Comparison of ENCODE assay signal across 13 cellular contexts in genomic region chr1:12015001-12015491, GRCh38. TPM values are rescaled to one million over a fixed set of nuclear protein-coding genes. Genes with fewer than 3 reads are reported as not detected.
DNase-seq lines count a peak whose midpoint lies in the region; ATAC-seq, FAIRE-seq and TF ChIP-seq lines count a peak whose summit lies in the region.
"Had no signal": no experiment of that assay in that cellular context is flagged by ENCODE, and none has a peak within 500 bp of the region (broad histone marks: within the 10 kb centered on the region; RNA-seq: fewer than 3 reads in every experiment).

No MANE protein-coding gene starts in this region.

- H3K27ac Mint-ChIP-seq in H9 (peak overlapping the region in 2 of 3 experiments; percentile 65 to 92; a peak in 3 of 7 replicates), astrocyte (ENCODE audit: unreplicated experiment) (peak overlapping the region; percentile 63), nephron progenitor cell (peak overlapping the region; percentile 93)

- H3K4me3 Mint-ChIP-seq in H9 (no peak overlapping the region), astrocyte (ENCODE audit: unreplicated experiment) (no peak overlapping the region), nephron progenitor cell (no peak overlapping the region)
- H3K4me3 Mint-ChIP-seq: brain had no signal

- peaks cover 0 to 15% (median 0%) of the 10 kb centered on the region in 11 experiments; a peak in 3 of 22 replicates for H4K20me1 ChIP-seq in BLaER1 treated with 17β-estradiol and CSF1 and Interleukin-3, amounts not matched to agents 10 nM and 100 nM
- no peaks in the 10 kb centered on the region for H4K20me1 ChIP-seq in H9 (ENCODE audit: control insufficient read depth, insufficient read depth, insufficient read length)
- peaks cover 8% of the 10 kb centered on the region for H4K20me1 ChIP-seq in astrocyte (ENCODE audit: insufficient read depth, low read length)

- peak overlapping the region in 7 of 11 experiments; percentile 54 to 77 (median 68); a peak in 7 of 22 replicates for H3K27ac ChIP-seq in BLaER1 treated with 17β-estradiol and CSF1 and Interleukin-3, amounts not matched to agents 10 nM and 100 nM
- H3K27ac ChIP-seq in H9 (ENCODE audit: insufficient read length, low read depth, low read length): no peak overlapping the region
- H3K27ac ChIP-seq in astrocyte (ENCODE audit: low read depth, low read length): peak overlapping the region; percentile 59

- no peak overlapping the region for H3K23ac ChIP-seq in H9 (ENCODE audit: insufficient read length, low read depth, low read length)

- TF ChIP-seq CTCF in H9 (conservative IDR thresholded peaks at IDR 0.05) (no peak), astrocyte (IDR thresholded peaks at IDR 0.05; ENCODE audit: insufficient read depth, low read depth, low read length) (no peak), nephron progenitor cell (IDR thresholded peaks at IDR 0.05) (no peak)

- no peak overlapping the region for H3K4ac ChIP-seq in H9 (ENCODE audit: low read depth, low read length)

- no peak overlapping the region for H4K5ac ChIP-seq in H9 (ENCODE audit: insufficient read length, low read depth, low read length)

- no peak overlapping the region for H2BK120ac ChIP-seq in H9 (ENCODE audit: low read depth, low read length, poor library complexity, severe bottlenecking)

- WGBS in H9 (ENCODE audit: extremely low coverage, insufficient read length, low lambda C conversion rate): no CpG with 5 or more reads among the region's 10 CpGs

- H3K27me3 Mint-ChIP-seq in H9 (ENCODE audit: low read depth) (no peaks in the 10 kb centered on the region), astrocyte (ENCODE audit: low read depth, unreplicated experiment) (no peaks in the 10 kb centered on the region), nephron progenitor cell (ENCODE audit: low read depth, poor library complexity) (peaks cover 5% of the 10 kb centered on the region)
- H3K27me3 Mint-ChIP-seq: CD8-positive, alpha-beta memory T cell had no signal

- no peak overlapping the region for H3K9ac ChIP-seq in BLaER1 treated with 17β-estradiol and CSF1 and Interleukin-3, amounts not matched to agents 10 nM and 100 nM
- H3K9ac ChIP-seq in H9 (ENCODE audit: extremely low read depth, insufficient read length, low read length): no peak overlapping the region
- peak overlapping the region; percentile 41 for H3K9ac ChIP-seq in astrocyte (ENCODE audit: low read length)

- H3K23me2 ChIP-seq in H9 (ENCODE audit: insufficient read length, low read depth, low read length, poor library complexity, severe bottlenecking): peaks cover 2% of the 10 kb centered on the region

- H3K79me2 ChIP-seq in H9 (ENCODE audit: insufficient read depth, low read length) (0 out of 2 replicates have a peak, but pooled peaks cover 1% of the 10 kb centered on the region), astrocyte (ENCODE audit: insufficient read depth, low read length) (peaks cover 6% of the 10 kb centered on the region)

- peaks cover 43 to 62% (median 55%) of the 10 kb centered on the region in 10 experiments for H3K4me1 ChIP-seq in BLaER1 treated with 17β-estradiol and CSF1 and Interleukin-3, amounts not matched to agents 10 nM and 100 nM
- no peaks in the 10 kb centered on the region; the same call in 1 of the 2 replicates for H3K4me1 ChIP-seq in H9 (ENCODE audit: insufficient read depth, low read length)
- H3K4me1 ChIP-seq in astrocyte (ENCODE audit: insufficient read depth, low read length): peaks cover 15% of the 10 kb centered on the region

- no peak overlapping the region for H3K56ac ChIP-seq in H9 (ENCODE audit: insufficient read length, low read depth, low read length)

- H3K9me3 ChIP-seq in BLaER1 treated with 17β-estradiol and CSF1 and Interleukin-3, amounts not matched to agents 10 nM and 100 nM (replicated peaks in 1 of 11): no peaks in the 10 kb centered on the region
- H3K9me3 ChIP-seq in H9 (ENCODE audit: control insufficient read depth, low read depth, low read length): no peaks in the 10 kb centered on the region
- no peaks in the 10 kb centered on the region for H3K9me3 ChIP-seq in astrocyte (ENCODE audit: insufficient read depth, low read depth, low read length)

- H3K4me3 ChIP-seq in BLaER1 treated with 17β-estradiol and CSF1 and Interleukin-3, amounts not matched to agents 10 nM and 100 nM: no peak overlapping the region
- no peak overlapping the region for H3K4me3 ChIP-seq in astrocyte (ENCODE audit: insufficient read depth, low read depth, low read length)

- H2BK20ac ChIP-seq in H9 (ENCODE audit: low read depth, low read length, poor library complexity, severe bottlenecking): no peak overlapping the region

- no peak overlapping the region for H3K14ac ChIP-seq in H9 (ENCODE audit: insufficient read depth, low read length)

- H3K27me3 ChIP-seq in BLaER1 treated with 17β-estradiol and CSF1 and Interleukin-3, amounts not matched to agents 10 nM and 100 nM: no peaks in the 10 kb centered on the region
- H3K27me3 ChIP-seq in H9 (ENCODE audit: insufficient read depth, low read length) (no peaks in the 10 kb centered on the region), astrocyte (ENCODE audit: insufficient read depth, low read length) (no peaks in the 10 kb centered on the region)

- no peak overlapping the region for H2BK12ac ChIP-seq in H9 (ENCODE audit: insufficient read length, low read depth, low read length)

- H2AFZ ChIP-seq in H9 (ENCODE audit: low read length): no peak overlapping the region
- no peak overlapping the region for H2AFZ ChIP-seq in astrocyte (ENCODE audit: low read depth, low read length)

- no peak overlapping the region for H2AK5ac ChIP-seq in H9 (ENCODE audit: insufficient read length, low read length)

- no peak overlapping the region for H3K18ac ChIP-seq in H9 (ENCODE audit: insufficient read length, low read depth, low read length)

- H2BK15ac ChIP-seq in H9 (ENCODE audit: low read depth, low read length): no peak overlapping the region

- no peak overlapping the region for H3T11ph ChIP-seq in H9 (ENCODE audit: low read length)

- DNase-seq in H9 (no peak), astrocyte (ENCODE audit: low read depth) (no peak), nephron progenitor cell (no peak), SHP77 treated with DMSO at 0.1 percent for 48 hours (lab: John Stamatoyannopoulos, UW) (no peak), C1 segment of cervical spinal cord (lab: John Stamatoyannopoulos, UW) (no peak)
- no peak for DNase-seq in activated CD4-positive, alpha-beta T cell treated with anti-CD3 and anti-CD28 coated beads for 4 hours
- DNase-seq: CD8-positive, alpha-beta memory T cell; hippocampal formation; PC-3; retina had no signal

- ATAC-seq in HG02759 (IDR thresholded peaks at IDR 0.05; ENCODE audit: unreplicated experiment): no peak
- ATAC-seq: PC-3 had no signal

- H3K9me3 Mint-ChIP-seq in H9 (no peaks in the 10 kb centered on the region), astrocyte (ENCODE audit: unreplicated experiment) (no peaks in the 10 kb centered on the region), nephron progenitor cell (no peaks in the 10 kb centered on the region)
- H3K9me3 Mint-ChIP-seq: CD8-positive, alpha-beta memory T cell had no signal

- no peak for FAIRE-seq in astrocyte (lab: Jason Lieb, UNC)

- H2BK5ac ChIP-seq in H9 (ENCODE audit: insufficient read length, low read length): no peak overlapping the region

- H3K4me2 ChIP-seq in BLaER1 treated with 17β-estradiol and CSF1 and Interleukin-3, amounts not matched to agents 10 nM and 100 nM: peak overlapping the region; percentile 61 to 85 (median 80); a peak in 20 of 22 replicates
- H3K4me2 ChIP-seq in H9 (ENCODE audit: insufficient read depth, insufficient read length, low read length) (no peak overlapping the region), astrocyte (ENCODE audit: low read length) (no peak overlapping the region)

- peaks cover 24 to 38% (median 29%) of the 10 kb centered on the region in 11 experiments for H3K36me3 ChIP-seq in BLaER1 treated with 17β-estradiol and CSF1 and Interleukin-3, amounts not matched to agents 10 nM and 100 nM
- peaks cover 8% of the 10 kb centered on the region for H3K36me3 ChIP-seq in astrocyte (ENCODE audit: insufficient read depth, low read length)

- no peak overlapping the region for H4K91ac ChIP-seq in H9 (ENCODE audit: insufficient read length, low read depth, low read length)

- H3K79me1 ChIP-seq in H9 (ENCODE audit: insufficient read depth, low read depth, low read length, poor library complexity, severe bottlenecking): no peaks in the 10 kb centered on the region

- peaks cover 15 to 33% (median 31%) of the 10 kb centered on the region in 3 experiments; a peak in 6 of 7 replicates for H3K36me3 Mint-ChIP-seq in H9 (ENCODE audit: insufficient read depth in 1 of 3, low read depth in 3 of 3)
- H3K36me3 Mint-ChIP-seq in astrocyte (ENCODE audit: low read depth, unreplicated experiment): peaks cover 7% of the 10 kb centered on the region
- H3K36me3 Mint-ChIP-seq in nephron progenitor cell (ENCODE audit: low read depth): peaks cover 29% of the 10 kb centered on the region

- H4K8ac ChIP-seq in H9 (replicated peaks; ENCODE audit: insufficient read length, low read depth, low read length): no peak overlapping the region

- peaks cover 8 to 10% of the 10 kb centered on the region in 2 experiments; a peak in 3 of 4 replicates for H3K4me1 Mint-ChIP-seq in H9
- H3K4me1 Mint-ChIP-seq in astrocyte (ENCODE audit: low read depth, unreplicated experiment): peaks cover 10% of the 10 kb centered on the region
- H3K4me1 Mint-ChIP-seq in nephron progenitor cell: peaks cover 21% of the 10 kb centered on the region

RNA-seq across cellular contexts. Expression of gene MIIP, which starts 4.3 kb away (rescaled TPM):
- total RNA-seq in H9 (2021) (52.3 and 54.1 TPM in 2 replicates), astrocyte (29.1 and 33.8 TPM in 2 replicates)

RNA-seq across cellular contexts. Expression of gene MFN2, which starts 34.8 kb away (rescaled TPM):
- total RNA-seq in H9 (2021): 61.4 and 63.3 TPM in 2 replicates
- total RNA-seq in astrocyte: 74.0 and 75.5 TPM in 2 replicates

RNA-seq across cellular contexts. Expression of gene TNFRSF8, which starts 48.1 kb away (rescaled TPM):
- total RNA-seq in H9 (2021): 2.9 and 3.2 TPM in 2 replicates
- 0.16 and 0.22 TPM in 2 replicates for total RNA-seq in astrocyte
- total RNA-seq: PC-3 had no signal

Comparison
In these comparisons a context has a peak if more than half of its experiments do, and no peak if none do; other contexts are left out.
1. H3K4me2 ChIP-seq: peak in BLaER1 treated with 17β-estradiol and CSF1 and Interleukin-3, amounts not matched to agents 10 nM and 100 nM (11 of 11); none in H9 (single experiment) and astrocyte (single experiment).
2. Peak in every context shown above with its lines, with median percentiles within 50 percentile points of each other: H3K27ac Mint-ChIP-seq.